Comparison of ENCODE assay signal across 19 cellular contexts in the genomic region with DNA sequence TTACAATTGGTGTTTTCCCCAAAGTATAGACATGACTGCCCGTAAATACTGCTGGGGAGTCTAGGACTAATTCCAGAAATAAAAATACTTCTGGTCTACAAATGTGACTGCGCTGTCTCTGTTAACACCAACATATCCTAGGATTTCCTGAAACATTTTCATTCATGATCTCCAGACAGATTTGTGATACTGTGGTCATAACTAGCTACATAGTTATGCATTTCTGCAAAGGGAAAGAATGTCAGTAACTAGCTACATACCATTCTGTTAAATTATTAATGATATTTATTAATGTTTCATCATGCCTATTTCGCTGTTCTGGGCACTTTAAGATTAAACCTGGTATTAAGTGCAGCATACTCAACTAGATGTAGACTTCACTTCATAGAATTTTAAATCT. TPM values are rescaled to one million over a fixed set of nuclear protein-coding genes. Genes with fewer than 3 reads are reported as not detected.
DNase-seq lines count a peak whose midpoint lies in the region; ATAC-seq and TF ChIP-seq lines count a peak whose summit lies in the region.
"Had no signal": no experiment of that assay in that cellular context is flagged by ENCODE, and none has a peak within 500 bp of the region (broad histone marks: within the 10 kb centered on the region; RNA-seq: fewer than 3 reads in every experiment).

No MANE protein-coding gene starts in this region.

- POLR2A ChIA-PET in Panc1 (lab: Charles Lee), result no interaction called here

- H3K27ac Mint-ChIP-seq in Calu3 (ENCODE audit: unreplicated experiment), result no peak overlapping the region
- H3K27ac Mint-ChIP-seq in chondrocyte (ENCODE audit: unreplicated experiment), result peak overlapping the region; percentile 69
- H3K27ac Mint-ChIP-seq: IgD-negative memory B cell had no signal

- H3K4me3 Mint-ChIP-seq in Calu3 (ENCODE audit: low read depth, unreplicated experiment), result no peak overlapping the region
- H3K4me3 Mint-ChIP-seq in chondrocyte (ENCODE audit: unreplicated experiment), result no peak overlapping the region
- H3K4me3 Mint-ChIP-seq: CD4-positive, alpha-beta memory T cell; IgD-negative memory B cell had no signal

- H3K27me3 ChIP-seq in Panc1 (ENCODE audit: control insufficient read depth, insufficient read depth, low read length), result no peaks in the 10 kb centered on the region
- H3K27me3 ChIP-seq: BLaER1 had no signal

- TF ChIP-seq CTCF in Calu3 (IDR thresholded peaks at IDR 0.05; ENCODE audit: unreplicated experiment) (no peak), Panc1 (IDR thresholded peaks at IDR 0.05) (no peak), chondrocyte (IDR thresholded peaks at IDR 0.05) (no peak)

- H3K4me1 ChIP-seq in Panc1 (ENCODE audit: control insufficient read depth, insufficient read depth, low read length), result no peaks in the 10 kb centered on the region
- H3K4me1 ChIP-seq: BLaER1 had no signal

- no peak overlapping the region for H3K27ac ChIP-seq in Panc1 (ENCODE audit: low read length)
- H3K27ac ChIP-seq: BLaER1, SK-N-MC had no signal

- no peak for ATAC-seq in Panc1
- ATAC-seq in GM21717 (IDR thresholded peaks at IDR 0.05; ENCODE audit: unreplicated experiment), result no peak
- no peak for ATAC-seq in Right ventricle myocardium superior (ENCODE audit: poor library complexity)

- H3K9me3 Mint-ChIP-seq in Calu3 (ENCODE audit: low read depth, unreplicated experiment) (no peaks in the 10 kb centered on the region), chondrocyte (ENCODE audit: low read depth) (no peaks in the 10 kb centered on the region)
- H3K9me3 Mint-ChIP-seq: CD4-positive, alpha-beta memory T cell; IgD-negative memory B cell had no signal

- H3K36me3 ChIP-seq in Panc1 (ENCODE audit: control insufficient read depth, insufficient read depth, low read length), result peaks cover 57% of the 10 kb centered on the region

- H3K4me1 Mint-ChIP-seq in Calu3 (ENCODE audit: low read depth, unreplicated experiment) (peaks cover 24% of the 10 kb centered on the region), chondrocyte (ENCODE audit: low read depth) (peaks cover 56% of the 10 kb centered on the region)

- intact Hi-C loops in Calu3 (cut with micrococcal nuclease; ENCODE audit: unreplicated experiment) (no loop called here), Panc1 (cut with micrococcal nuclease; ENCODE audit: unreplicated experiment) (no loop called here), Right ventricle myocardium superior (cut with DNase I) (no loop called here)

- no peak overlapping the region for H3K4me3 ChIP-seq in Panc1 (ENCODE audit: low read depth in 2 of 2, low read length in 2 of 2)
- H3K4me3 ChIP-seq: BLaER1, SK-N-MC had no signal

- no peaks in the 10 kb centered on the region for H3K9me3 ChIP-seq in Panc1 (ENCODE audit: control insufficient read depth, insufficient read depth, low read depth, low read length)
- H3K9me3 ChIP-seq: BLaER1 had no signal

- no peak for DNase-seq in Calu3
- no peak for DNase-seq in Panc1 (ENCODE audit: low read depth, low spot score)
- no peak for DNase-seq in chondrocyte (ENCODE audit: low spot score)
- peak; percentile 16 for DNase-seq in renal cortical epithelial cell (ENCODE audit: low read depth)
- DNase-seq in NCI-H2107 (lab: John Stamatoyannopoulos, UW), result no peak
- DNase-seq in Right ventricle myocardium superior, result no peak
- DNase-seq: CD4-positive, alpha-beta memory T cell; Karpas-422; NCI-H1694; NCI-H2081; NCI-H2171 treated with DMSO at 0.1 percent for 48 hours; NCI-H446; NCI-H526; RPMI8226; SHP77 treated with DMSO at 0.1 percent for 48 hours had no signal

- H3K27me3 Mint-ChIP-seq in Calu3 (ENCODE audit: unreplicated experiment) (no peaks in the 10 kb centered on the region), chondrocyte (ENCODE audit: low read depth) (no peaks in the 10 kb centered on the region)
- H3K27me3 Mint-ChIP-seq: CD4-positive, alpha-beta memory T cell; IgD-negative memory B cell had no signal

- CTCF ChIA-PET in Calu3 (lab: Charles Lee), result no interaction called here
- CTCF ChIA-PET in Panc1 (lab: Charles Lee), result no interaction called here

- TSS peak; percentile 18 for BruUV-seq in Calu3 (replicated peaks; lab: Mats Ljungman, UMichigan)
- TSS peak; percentile 32 for BruUV-seq in Panc1 (replicated peaks; lab: Mats Ljungman, UMichigan)

- in situ Hi-C loops in Panc1 (cut with HindIII; ENCODE audit: low pct_unique_long_range_greater_than_20kb, low sequenced_read_pairs), result no loop called here

- H3K36me3 Mint-ChIP-seq in Calu3 (ENCODE audit: insufficient read depth, unreplicated experiment) (peaks cover 74% of the 10 kb centered on the region), chondrocyte (ENCODE audit: low read depth) (peaks cover 62% of the 10 kb centered on the region)

RNA-seq across cellular contexts. Expression of a gene that starts 33.3 kb away (rescaled TPM):
- total RNA-seq in Calu3 (2022) (132 and 158 TPM in 2 replicates), Panc1 (2021; ENCODE audit: unreplicated experiment) (69.4 TPM), chondrocyte (122 to 145 TPM (median 123 TPM) in 3 replicates), renal cortical epithelial cell (33.0 and 99.5 TPM in 2 replicates), Right ventricle myocardium superior (49.7 TPM)
- 34.1 TPM for polyA plus RNA-seq in Panc1 (2012; ENCODE audit: insufficient read length)
